Comparison of ENCODE assay signal across 8 cellular contexts in genomic region chr12:60494249-60494648, GRCh38.
A peak's percentile ranks its signal among the peaks of the same experiment; 100 is the strongest.
DNase-seq lines count a peak whose midpoint lies in the region; ATAC-seq and TF ChIP-seq lines count a peak whose summit lies in the region.

No MANE protein-coding gene starts in this region.

- BruUV-seq in Calu3 (replicated peaks; lab: Mats Ljungman, UMichigan), result no TSS peak

- H3K36me3 Mint-ChIP-seq in Calu3 (ENCODE audit: insufficient read depth, unreplicated experiment), result no peaks in the 10 kb centered on the region

- no peak overlapping the region for H3K27ac Mint-ChIP-seq in Calu3 (ENCODE audit: unreplicated experiment)

- H3K27me3 Mint-ChIP-seq in Calu3 (ENCODE audit: unreplicated experiment), result no peaks in the 10 kb centered on the region

- intact Hi-C loops in Calu3 (cut with micrococcal nuclease; ENCODE audit: unreplicated experiment), result loop anchor here (1.0 to 10.0 kb wide), 6 partner anchors 237 to 1701 kb away; a partner anchor contains a TSS

- TF ChIP-seq CTCF in Calu3 (IDR thresholded peaks at IDR 0.05; ENCODE audit: unreplicated experiment), result peak; percentile 59

- DNase-seq in Calu3 (peak; percentile 13), SK-MEL-5 (ENCODE audit: low read depth, low spot score) (peak; percentile 63), iPS-NIHi11 (ENCODE audit: low spot score) (peak; percentile 37)
- no peak for DNase-seq in activated naive CD4-positive, alpha-beta T cell treated with Interleukin-2 at 50 U/mL for 16 hours
- no peak for DNase-seq in stimulated activated CD4-positive, alpha-beta T cell treated with anti-CD3 and anti-CD28 coated beads, Interleukin-4, amount 100 ng/mL, for 1 hour

- in situ Hi-C loops in SK-MEL-5 (cut with HindIII; ENCODE audit: low pct_unique_long_range_greater_than_20kb, low sequenced_read_pairs), result no loop called here

- no peak overlapping the region for H3K4me3 Mint-ChIP-seq in Calu3 (ENCODE audit: low read depth, unreplicated experiment)

- CTCF ChIA-PET in Calu3 (lab: Charles Lee), result interaction anchor here (0.6 to 1.2 kb wide), 5 partner anchors 237 to 1059 kb away, joined by 3 to 13 read pairs (median 4); no protein-coding TSS in a partner anchor

- H3K9me3 Mint-ChIP-seq in Calu3 (ENCODE audit: low read depth, unreplicated experiment), result no peaks in the 10 kb centered on the region

- H3K4me1 Mint-ChIP-seq in Calu3 (ENCODE audit: low read depth, unreplicated experiment), result peaks cover 9% of the 10 kb centered on the region

- peak; percentile 52 for ATAC-seq in HG03432 (IDR thresholded peaks at IDR 0.05; ENCODE audit: unreplicated experiment)
- no peak for ATAC-seq in HG03139 (IDR thresholded peaks at IDR 0.05; ENCODE audit: unreplicated experiment)
- no peak for ATAC-seq in GM21786 (IDR thresholded peaks at IDR 0.05; ENCODE audit: unreplicated experiment)

Comparison
In these comparisons a context has a peak if more than half of its experiments do, and no peak if none do; other contexts are left out.
1. DNase-seq: peak in Calu3 (single experiment), SK-MEL-5 (single experiment) and iPS-NIHi11 (single experiment); none in activated naive CD4-positive, alpha-beta T cell treated with Interleukin-2 at 50 U/mL for 16 hours (single experiment) and stimulated activated CD4-positive, alpha-beta T cell treated with anti-CD3 and anti-CD28 coated beads, Interleukin-4, amount 100 ng/mL, for 1 hour (single experiment).